1 cellular context compared by ENCODE assay signal in genomic region chr4:2937986-2938385, GRCh38.
TF ChIP-seq lines count a peak whose summit lies in the region.

No MANE protein-coding gene starts in this region.

TF ChIP-seq in HepG2, 621 proteins besides CTCF, POLR2A, EP300 and RAD21:
- TF ChIP-seq ZC3H4 (CRISPR knock-in tag; IDR thresholded peaks at IDR 0.05; ENCODE audit: borderline replicate concordance) (no peak), SAFB2 (CRISPR knock-in tag; IDR thresholded peaks at IDR 0.05; ENCODE audit: borderline replicate concordance, low read depth) (no peak), ZNF761 (CRISPR knock-in tag; conservative IDR thresholded peaks at IDR 0.05) (no peak)
